33 cellular contexts compared by ENCODE assay signal in genomic region chr10:77812741-77813140, GRCh38.
"Had no signal": no experiment of that assay in that cellular context is flagged by ENCODE, and none has a peak within 500 bp of the region (broad histone marks: within the 10 kb centered on the region; RNA-seq: fewer than 3 reads in every experiment).

No MANE protein-coding gene starts in this region.

- H3K27ac ChIP-seq: brain microvascular endothelial cell, coronary artery, dorsolateral prefrontal cortex, esophagus muscularis mucosa, foreskin keratinocyte, gastrocnemius medialis, WERI-Rb-1 had no signal

- H3K36me3 Mint-ChIP-seq: activated naive CD8-positive, alpha-beta T cell; T-cell had no signal

- H3K27me3 Mint-ChIP-seq: activated B cell treated with CpG ODN at 0.5 μM for 24 hours; activated CD8-positive, alpha-beta T cell treated with anti-CD3 and anti-CD28 coated beads for 36 hours; activated naive CD8-positive, alpha-beta T cell; activated T-helper 17 cell treated with anti-CD3 and anti-CD28 coated beads, Interleukin-2, amount 50 U/mL, for 72 hours; central memory CD8-positive, alpha-beta T cell; dendritic cell treated with granulocyte-macrophage colony-stimulating factor and Interleukin-4, amounts not matched to agents 40 ng/mL and 50 ng/mL, for 4 days; effector memory CD8-positive, alpha-beta T cell; T-cell had no signal

- H3K4me3 ChIP-seq: coronary artery, dorsolateral prefrontal cortex, esophagus muscularis mucosa, gastrocnemius medialis had no signal

- H3K9me3 Mint-ChIP-seq: activated B cell treated with CpG ODN at 0.5 μM for 24 hours; activated CD8-positive, alpha-beta T cell treated with anti-CD3 and anti-CD28 coated beads for 36 hours; activated T-cell treated with anti-CD3 and anti-CD28 coated beads, Interleukin-2, amount 50 U/mL, for 4 hours; activated T-helper 17 cell treated with anti-CD3 and anti-CD28 coated beads, Interleukin-2, amount 50 U/mL, for 72 hours; central memory CD8-positive, alpha-beta T cell; dendritic cell treated with granulocyte-macrophage colony-stimulating factor and Interleukin-4, amounts not matched to agents 40 ng/mL and 50 ng/mL, for 4 days; effector memory CD8-positive, alpha-beta T cell; T-cell; T-helper 1 cell treated with Interleukin-12 subunit alpha and Interleukin-12 subunit beta and Interleukin-4 antibody, amounts not matched to agents 30 μg/mL and 1 μg/mL, for 36 hours; T-helper 2 cell treated with Interferon-gamma antibody and Interleukin-4, amounts not matched to agents 5 μg/mL and 100 μg/mL, for 36 hours had no signal

- H3K27ac Mint-ChIP-seq: activated B cell treated with CpG ODN at 0.5 μM for 24 hours; activated CD8-positive, alpha-beta T cell treated with anti-CD3 and anti-CD28 coated beads for 36 hours; activated naive CD8-positive, alpha-beta T cell; activated T-helper 17 cell treated with anti-CD3 and anti-CD28 coated beads, Interleukin-2, amount 50 U/mL, for 72 hours; dendritic cell treated with granulocyte-macrophage colony-stimulating factor and Interleukin-4, amounts not matched to agents 40 ng/mL and 50 ng/mL, for 4 days; T-cell; T-helper 1 cell treated with Interleukin-12 subunit alpha and Interleukin-12 subunit beta and Interleukin-4 antibody, amounts not matched to agents 30 μg/mL and 1 μg/mL, for 36 hours had no signal

- H3K4me1 ChIP-seq: esophagus muscularis mucosa, foreskin keratinocyte, gastrocnemius medialis had no signal

- H3K9me3 ChIP-seq: esophagus muscularis mucosa, gastrocnemius medialis had no signal

- H3K4me3 Mint-ChIP-seq: activated B cell treated with CpG ODN at 0.5 μM for 24 hours; activated CD8-positive, alpha-beta T cell treated with anti-CD3 and anti-CD28 coated beads for 36 hours; activated naive CD8-positive, alpha-beta T cell; activated T-cell treated with anti-CD3 and anti-CD28 coated beads, Interleukin-2, amount 50 U/mL, for 4 hours; activated T-helper 17 cell treated with anti-CD3 and anti-CD28 coated beads, Interleukin-2, amount 50 U/mL, for 72 hours; central memory CD8-positive, alpha-beta T cell; dendritic cell treated with granulocyte-macrophage colony-stimulating factor and Interleukin-4, amounts not matched to agents 40 ng/mL and 50 ng/mL, for 4 days; effector memory CD8-positive, alpha-beta T cell; T-cell; T-helper 1 cell treated with Interleukin-12 subunit alpha and Interleukin-12 subunit beta and Interleukin-4 antibody, amounts not matched to agents 30 μg/mL and 1 μg/mL, for 36 hours; T-helper 2 cell treated with Interferon-gamma antibody and Interleukin-4, amounts not matched to agents 5 μg/mL and 100 μg/mL, for 36 hours had no signal

- DNase-seq: activated B cell treated with CpG ODN at 0.5 μM for 24 hours; activated CD4-positive, alpha-beta T cell treated with anti-CD3 and anti-CD28 coated beads for 48 hours; activated CD4-positive, alpha-beta T cell treated with anti-CD3 and anti-CD28 coated beads, Interleukin-2, amount 50 U/mL, for 1 hour; activated CD4-positive, alpha-beta T cell treated with anti-CD3 and anti-CD28 coated beads, Interleukin-2, amount 50 U/mL, for 48 hours; activated CD8-positive, alpha-beta memory T cell treated with anti-CD3 and anti-CD28 coated beads for 24 hours; activated CD8-positive, alpha-beta T cell treated with anti-CD3 and anti-CD28 coated beads for 36 hours; activated effector memory CD4-positive, alpha-beta T cell treated with Interleukin-2 at 50 U/mL for 16 hours; activated gamma-delta T cell treated with Interleukin-2 at 50 U/mL for 16 hours; activated naive CD4-positive, alpha-beta T cell treated with anti-CD3 and anti-CD28 coated beads, Interleukin-2, amount 50 U/mL, for 16 hours; activated naive CD4-positive, alpha-beta T cell treated with Interleukin-2 at 50 U/mL for 16 hours; activated T-cell treated with anti-CD3 and anti-CD28 coated beads, Interleukin-2, amount 50 U/mL, for 4 hours; amniotic stem cell; anterior cingulate cortex; brain microvascular endothelial cell; dorsolateral prefrontal cortex; effector CD4-positive, alpha-beta T cell; effector memory CD8-positive, alpha-beta T cell; erythroblast; foreskin keratinocyte; gastrocnemius medialis; glutamatergic neuron; T-cell; T1000; WERI-Rb-1 had no signal

- H3K4me1 Mint-ChIP-seq: activated B cell treated with CpG ODN at 0.5 μM for 24 hours; activated T-helper 17 cell treated with anti-CD3 and anti-CD28 coated beads, Interleukin-2, amount 50 U/mL, for 72 hours; central memory CD8-positive, alpha-beta T cell; T-cell had no signal

- ATAC-seq: activated CD4-positive, CD25-positive, alpha-beta regulatory T cell treated with anti-CD3 and anti-CD28 coated beads, Interleukin-2, amount 50 U/mL, for 24 hours; activated CD8-positive, alpha-beta T cell treated with anti-CD3 and anti-CD28 coated beads for 36 hours; activated T-cell treated with anti-CD3 and anti-CD28 coated beads, Interleukin-2, amount 50 U/mL, for 4 hours; activated T-helper 17 cell treated with anti-CD3 and anti-CD28 coated beads, Interleukin-2, amount 50 U/mL, for 72 hours; effector memory CD8-positive, alpha-beta T cell; foreskin keratinocyte; gastrocnemius medialis; T-cell had no signal

- H3K27me3 ChIP-seq: brain microvascular endothelial cell, dorsolateral prefrontal cortex, esophagus muscularis mucosa, foreskin keratinocyte, gastrocnemius medialis had no signal
